1 cellular context compared by ENCODE assay signal in genomic region chr6:158496700-158497099, GRCh38.
TF ChIP-seq lines count a peak whose summit lies in the region.

No MANE protein-coding gene starts in this region.

TF ChIP-seq in HepG2, 621 proteins besides CTCF, POLR2A, EP300 and RAD21 (continued from another document):
- TF ChIP-seq, protein P1, sequence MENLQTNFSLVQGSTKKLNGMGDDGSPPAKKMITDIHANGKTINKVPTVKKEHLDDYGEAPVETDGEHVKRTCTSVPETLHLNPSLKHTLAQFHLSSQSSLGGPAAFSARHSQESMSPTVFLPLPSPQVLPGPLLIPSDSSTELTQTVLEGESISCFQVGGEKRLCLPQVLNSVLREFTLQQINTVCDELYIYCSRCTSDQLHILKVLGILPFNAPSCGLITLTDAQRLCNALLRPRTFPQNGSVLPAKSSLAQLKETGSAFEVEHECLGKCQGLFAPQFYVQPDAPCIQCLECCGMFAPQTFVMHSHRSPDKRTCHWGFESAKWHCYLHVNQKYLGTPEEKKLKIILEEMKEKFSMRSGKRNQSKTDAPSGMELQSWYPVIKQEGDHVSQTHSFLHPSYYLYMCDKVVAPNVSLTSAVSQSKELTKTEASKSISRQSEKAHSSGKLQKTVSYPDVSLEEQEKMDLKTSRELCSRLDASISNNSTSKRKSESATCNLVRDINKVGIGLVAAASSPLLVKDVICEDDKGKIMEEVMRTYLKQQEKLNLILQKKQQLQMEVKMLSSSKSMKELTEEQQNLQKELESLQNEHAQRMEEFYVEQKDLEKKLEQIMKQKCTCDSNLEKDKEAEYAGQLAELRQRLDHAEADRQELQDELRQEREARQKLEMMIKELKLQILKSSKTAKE (CRISPR knock-in tag; IDR thresholded peaks at IDR 0.05; ENCODE audit: borderline replicate concordance): no peak
- TF ChIP-seq ZNF740 (CRISPR knock-in tag; IDR thresholded peaks at IDR 0.05): peak; percentile 78
- no peak for TF ChIP-seq ZNF672 (CRISPR knock-in tag; IDR thresholded peaks at IDR 0.05)
